ENCODE assay signal across 8 cellular contexts in the genomic region with DNA sequence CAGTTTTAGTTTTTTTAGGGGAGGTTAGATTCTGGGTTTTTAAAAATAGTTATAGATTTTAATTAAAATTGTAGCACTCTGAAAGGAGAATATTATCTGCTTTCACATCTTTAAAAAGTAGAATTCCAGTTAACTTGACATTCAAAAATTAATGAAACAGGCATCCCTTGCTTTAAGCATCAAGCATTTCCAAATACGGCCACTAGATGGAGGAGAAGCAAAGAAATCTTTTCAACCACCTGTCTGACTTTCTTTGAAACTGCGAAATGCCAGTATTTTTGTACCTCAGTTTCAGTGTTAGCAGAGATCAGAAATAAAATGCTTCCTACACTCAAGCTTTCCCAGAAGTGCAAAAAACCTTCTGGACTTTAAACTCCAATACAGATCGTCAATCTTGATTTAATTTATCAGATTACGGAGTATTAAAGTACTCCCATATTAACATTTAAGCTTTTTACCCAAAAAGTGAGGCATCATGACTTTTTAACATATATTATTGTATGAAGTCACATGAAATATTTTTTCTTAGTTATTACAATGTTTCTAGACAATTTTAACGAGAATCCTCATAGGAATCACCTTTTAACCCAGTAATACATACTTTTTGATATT.
DNase-seq lines count a peak whose midpoint lies in the region; ATAC-seq and TF ChIP-seq lines count a peak whose summit lies in the region.

No MANE protein-coding gene starts in this region.

- H3K36me3 Mint-ChIP-seq in brain: peaks cover 17% of the 10 kb centered on the region
- no peaks in the 10 kb centered on the region for H3K36me3 Mint-ChIP-seq in activated naive CD4-positive, alpha-beta T cell treated with anti-CD3 and anti-CD28 coated beads, Interleukin-2, amount 10 ng/mL, durations not matched to agents 7 days and 5 days

- no peak overlapping the region for H3K27ac Mint-ChIP-seq in brain
- no peak overlapping the region for H3K27ac Mint-ChIP-seq in activated naive CD4-positive, alpha-beta T cell treated with anti-CD3 and anti-CD28 coated beads, Interleukin-2, amount 10 ng/mL, durations not matched to agents 7 days and 5 days

- peaks cover 5% of the 10 kb centered on the region for H3K27me3 Mint-ChIP-seq in brain
- H3K27me3 Mint-ChIP-seq in activated naive CD4-positive, alpha-beta T cell treated with anti-CD3 and anti-CD28 coated beads, Interleukin-2, amount 10 ng/mL, durations not matched to agents 7 days and 5 days: peaks cover 6% of the 10 kb centered on the region

- H3K9me3 Mint-ChIP-seq in brain: no peaks in the 10 kb centered on the region
- no peaks in the 10 kb centered on the region for H3K9me3 Mint-ChIP-seq in activated naive CD4-positive, alpha-beta T cell treated with anti-CD3 and anti-CD28 coated beads, Interleukin-2, amount 10 ng/mL, durations not matched to agents 7 days and 5 days

- H3K4me3 Mint-ChIP-seq in brain: no peak overlapping the region
- no peak overlapping the region for H3K4me3 Mint-ChIP-seq in activated naive CD4-positive, alpha-beta T cell treated with anti-CD3 and anti-CD28 coated beads, Interleukin-2, amount 10 ng/mL, durations not matched to agents 7 days and 5 days

- peak; percentile 81 to 90 for TF ChIP-seq CTCF in brain (conservative IDR thresholded peaks at IDR 0.05)

- ATAC-seq in GM19043 (IDR thresholded peaks at IDR 0.05; ENCODE audit: low read depth, unreplicated experiment) (peak; percentile 86), HG03196 (IDR thresholded peaks at IDR 0.05; ENCODE audit: unreplicated experiment) (peak; percentile 64), left lobe of liver (peak; percentile 83)

- DNase-seq in DMS53 (lab: John Stamatoyannopoulos, UW) (peak; percentile 76), NCI-H748 treated with DMSO at 0.1 percent for 48 hours (lab: John Stamatoyannopoulos, UW) (peak; percentile 44), left lobe of liver (ENCODE audit: low spot score) (no peak), activated gamma-delta T cell (lab: John Stamatoyannopoulos, UW) (no peak)
- DNase-seq in activated naive CD4-positive, alpha-beta T cell treated with anti-CD3 and anti-CD28 coated beads, Interleukin-2, amount 10 ng/mL, durations not matched to agents 7 days and 5 days: no peak

- peaks cover 3% of the 10 kb centered on the region for H3K4me1 Mint-ChIP-seq in brain
- H3K4me1 Mint-ChIP-seq in activated naive CD4-positive, alpha-beta T cell treated with anti-CD3 and anti-CD28 coated beads, Interleukin-2, amount 10 ng/mL, durations not matched to agents 7 days and 5 days: no peaks in the 10 kb centered on the region

- CTCF ChIA-PET in activated naive CD4-positive, alpha-beta T cell treated with anti-CD3 and anti-CD28 coated beads, Interleukin-2, amount 10 ng/mL, durations not matched to agents 7 days and 5 days (lab: Charles Lee): interaction anchor here (0.6 to 1.8 kb wide), 9 partner anchors 12 to 759 kb away, joined by 3 to 12 read pairs (median 3); no protein-coding TSS in a partner anchor

Comparison
In these comparisons a context has a peak if more than half of its experiments do, and no peak if none do; other contexts are left out.
1. DNase-seq: peak in DMS53 (single experiment) and NCI-H748 treated with DMSO at 0.1 percent for 48 hours (single experiment); none in left lobe of liver (single experiment), activated gamma-delta T cell (single experiment) and activated naive CD4-positive, alpha-beta T cell treated with anti-CD3 and anti-CD28 coated beads, Interleukin-2, amount 10 ng/mL, durations not matched to agents 7 days and 5 days (single experiment).
2. Peak in every context shown above with its lines, with median percentiles within 50 percentile points of each other: ATAC-seq.